In the genomic region with DNA sequence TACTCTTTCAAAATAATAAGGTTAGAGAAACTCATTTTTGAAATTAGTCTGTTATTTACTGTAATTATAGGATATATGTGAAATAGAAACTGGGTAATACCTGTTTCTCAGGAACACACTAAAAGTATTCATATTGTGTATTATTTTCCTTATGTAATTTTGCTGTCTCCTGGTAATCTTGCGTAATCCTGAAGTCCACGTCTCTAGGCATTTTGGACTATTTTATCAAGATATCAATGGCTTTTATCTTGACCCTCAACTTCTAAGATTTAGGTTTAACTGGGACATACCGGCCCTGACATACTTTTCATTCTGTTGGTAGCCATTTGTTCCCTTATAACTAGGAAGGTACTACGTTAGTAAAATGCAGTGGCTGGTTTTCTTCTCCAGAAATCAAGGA, we compare ENCODE assay signal across 2 cellular contexts.
TF ChIP-seq lines count a peak whose summit lies in the region.

No MANE protein-coding gene starts in this region.

TF ChIP-seq in IMR-90, 13 proteins besides CTCF, POLR2A, EP300 and RAD21:
- TF ChIP-seq SMC3 (IDR thresholded peaks at IDR 0.05; ENCODE audit: low read depth, low read length) (no peak), CEBPB (IDR thresholded peaks at IDR 0.05; ENCODE audit: low read depth, low read length) (peak; percentile 85)

TF ChIP-seq in K562, 482 proteins besides CTCF, POLR2A, EP300 and RAD21:
- TF ChIP-seq, protein P1, sequence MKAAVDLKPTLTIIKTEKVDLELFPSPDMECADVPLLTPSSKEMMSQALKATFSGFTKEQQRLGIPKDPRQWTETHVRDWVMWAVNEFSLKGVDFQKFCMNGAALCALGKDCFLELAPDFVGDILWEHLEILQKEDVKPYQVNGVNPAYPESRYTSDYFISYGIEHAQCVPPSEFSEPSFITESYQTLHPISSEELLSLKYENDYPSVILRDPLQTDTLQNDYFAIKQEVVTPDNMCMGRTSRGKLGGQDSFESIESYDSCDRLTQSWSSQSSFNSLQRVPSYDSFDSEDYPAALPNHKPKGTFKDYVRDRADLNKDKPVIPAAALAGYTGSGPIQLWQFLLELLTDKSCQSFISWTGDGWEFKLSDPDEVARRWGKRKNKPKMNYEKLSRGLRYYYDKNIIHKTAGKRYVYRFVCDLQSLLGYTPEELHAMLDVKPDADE (conservative IDR thresholded peaks at IDR 0.05; ENCODE audit: control insufficient read depth, low read depth, low read length), result no peak
- no peak for TF ChIP-seq ZNF316 (IDR thresholded peaks at IDR 0.05)
- peak; percentile 81 for TF ChIP-seq CEBPB (tag; IDR thresholded peaks at IDR 0.05)
- TF ChIP-seq FOXA3 (CRISPR knock-in tag; conservative IDR thresholded peaks at IDR 0.05 in 1 of 2, IDR thresholded peaks at IDR 0.05 in 1 of 2), result no peak
- no peak for TF ChIP-seq CEBPG (CRISPR knock-in tag; IDR thresholded peaks at IDR 0.05)
- TF ChIP-seq CEBPG (tag; conservative IDR thresholded peaks at IDR 0.05 in 1 of 2, IDR thresholded peaks at IDR 0.05 in 1 of 2), result peak; percentile 51 to 69
- no peak for TF ChIP-seq ZNF717 (CRISPR knock-in tag; IDR thresholded peaks at IDR 0.05)
- TF ChIP-seq, protein P2, sequence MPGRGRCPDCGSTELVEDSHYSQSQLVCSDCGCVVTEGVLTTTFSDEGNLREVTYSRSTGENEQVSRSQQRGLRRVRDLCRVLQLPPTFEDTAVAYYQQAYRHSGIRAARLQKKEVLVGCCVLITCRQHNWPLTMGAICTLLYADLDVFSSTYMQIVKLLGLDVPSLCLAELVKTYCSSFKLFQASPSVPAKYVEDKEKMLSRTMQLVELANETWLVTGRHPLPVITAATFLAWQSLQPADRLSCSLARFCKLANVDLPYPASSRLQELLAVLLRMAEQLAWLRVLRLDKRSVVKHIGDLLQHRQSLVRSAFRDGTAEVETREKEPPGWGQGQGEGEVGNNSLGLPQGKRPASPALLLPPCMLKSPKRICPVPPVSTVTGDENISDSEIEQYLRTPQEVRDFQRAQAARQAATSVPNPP (IDR thresholded peaks at IDR 0.05; ENCODE audit: borderline replicate concordance, insufficient read depth, insufficient read length), result no peak
